In genomic region chr5:140882591-140882899, GRCh38 we compare ENCODE assay signal across 13 cellular contexts. TPM values are rescaled to one million over a fixed set of nuclear protein-coding genes. Genes with fewer than 3 reads are reported as not detected.
A peak's percentile ranks its signal among the peaks of the same experiment; 100 is the strongest.
DNase-seq lines count a peak whose midpoint lies in the region; TF ChIP-seq lines count a peak whose summit lies in the region.
"Had no signal": no experiment of that assay in that cellular context is flagged by ENCODE, and none has a peak within 500 bp of the region (broad histone marks: within the 10 kb centered on the region; RNA-seq: fewer than 3 reads in every experiment).

No MANE protein-coding gene starts in this region.

- peaks cover 20 to 34% (median 24%) of the 10 kb centered on the region in 5 donors for H3K9me3 Mint-ChIP-seq in CD8-positive, alpha-beta memory T cell

- H4K20me1 ChIP-seq in GM23248 (ENCODE audit: insufficient read depth), result no peaks in the 10 kb centered on the region

- H3K9me3 ChIP-seq in WERI-Rb-1 (ENCODE audit: severe bottlenecking), result no peaks in the 10 kb centered on the region
- no peaks in the 10 kb centered on the region for H3K9me3 ChIP-seq in CD8-positive, alpha-beta memory T cell (ENCODE audit: low read length)
- no peaks in the 10 kb centered on the region for H3K9me3 ChIP-seq in GM23248 (ENCODE audit: low read depth)

- H3K4me1 ChIP-seq in CD8-positive, alpha-beta memory T cell (ENCODE audit: insufficient read depth, low read length), result no peaks in the 10 kb centered on the region
- no peaks in the 10 kb centered on the region for H3K4me1 ChIP-seq in GM23248 (ENCODE audit: insufficient read depth)

- in situ Hi-C loops in GM23248 (cut with MboI), result no loop called here

- H3K36me3 ChIP-seq in WERI-Rb-1, result no peaks in the 10 kb centered on the region; the same call in none of the 2 replicates
- no peaks in the 10 kb centered on the region for H3K36me3 ChIP-seq in CD8-positive, alpha-beta memory T cell (ENCODE audit: insufficient read depth, low read length)
- H3K36me3 ChIP-seq in GM23248 (ENCODE audit: low read depth), result no peaks in the 10 kb centered on the region

- H3K4me1 Mint-ChIP-seq in CD8-positive, alpha-beta memory T cell, result no peaks in the 10 kb centered on the region
- H3K4me1 Mint-ChIP-seq: CD4-positive, CD25-positive, alpha-beta regulatory T cell; T-helper 17 cell had no signal

- H3K27me3 ChIP-seq in WERI-Rb-1 (ENCODE audit: insufficient read depth, low read depth, severe bottlenecking), result no peaks in the 10 kb centered on the region
- H3K27me3 ChIP-seq in CD8-positive, alpha-beta memory T cell (ENCODE audit: insufficient read depth, low read length, poor library complexity, severe bottlenecking), result peaks cover 4% of the 10 kb centered on the region
- no peaks in the 10 kb centered on the region for H3K27me3 ChIP-seq in GM23248 (replicated peaks; ENCODE audit: insufficient read depth)

- H3K27me3 Mint-ChIP-seq in CD8-positive, alpha-beta memory T cell, result peaks cover 28 to 36% of the 10 kb centered on the region in 2 donors

- CTCF ChIA-PET in CD8-positive, alpha-beta memory T cell (lab: Charles Lee), result no interaction called here

- DNase-seq in A172 (ENCODE audit: low spot score) (peak; percentile 31), HT-29 (ENCODE audit: low spot score) (peak; percentile 42), WERI-Rb-1 (peak; percentile 79), left kidney (ENCODE audit: low read depth, low spot score) (peak; percentile 5), GDM1 (lab: John Stamatoyannopoulos, UW) (no peak), GM23248 (no peak)
- no peak for DNase-seq in CD8-positive, alpha-beta memory T cell
- DNase-seq in central memory CD4-positive, alpha-beta T cell, result no peak
- DNase-seq: CD4-positive, CD25-positive, alpha-beta regulatory T cell; T-helper 17 cell; trophoblast cell had no signal

- H3K27ac ChIP-seq in WERI-Rb-1 (peak overlapping the region; percentile 55), GM23248 (no peak overlapping the region)
- H3K27ac ChIP-seq in CD8-positive, alpha-beta memory T cell (ENCODE audit: low read depth, low read length), result no peak overlapping the region

- H3K9me2 ChIP-seq in GM23248 (ENCODE audit: insufficient read depth), result no peaks in the 10 kb centered on the region

- POLR2A ChIA-PET in CD8-positive, alpha-beta memory T cell (lab: Charles Lee), result no interaction called here

- H3K27ac Mint-ChIP-seq in CD8-positive, alpha-beta memory T cell, result no peak overlapping the region
- H3K27ac Mint-ChIP-seq: activated T-helper 1 cell treated with anti-CD3 and anti-CD28 coated beads, Interleukin-12 subunit alpha, Interleukin-12 subunit beta, Interleukin-2, Interleukin-4 antibody, amounts not matched to agents 30 ng/mL and 10 ng/mL and 1 ng/mL, durations not matched to agents 14 hours and 24 hours and 36 hours; CD4-positive, CD25-positive, alpha-beta regulatory T cell; T-helper 17 cell had no signal

- WGBS in GM23248 (ENCODE audit: low coverage in 1 of 2, low lambda C conversion rate in 2 of 2, missing lambda C conversion rate in 2 of 2), 2 experiments, result 19 to 20% methylated on average over 12 of the region's 12 CpGs

- no peak overlapping the region for H2AFZ ChIP-seq in GM23248

- peak overlapping the region; percentile 56 for H3K4me3 ChIP-seq in WERI-Rb-1 (ENCODE audit: low read depth, low read length)
- no peak overlapping the region for H3K4me3 ChIP-seq in CD8-positive, alpha-beta memory T cell (ENCODE audit: low read length)
- H3K4me3 ChIP-seq in GM23248, result no peak overlapping the region

- no peaks in the 10 kb centered on the region for H3K36me3 Mint-ChIP-seq in CD8-positive, alpha-beta memory T cell

- no peak overlapping the region for H3K4me3 Mint-ChIP-seq in CD8-positive, alpha-beta memory T cell
- H3K4me3 Mint-ChIP-seq: activated T-helper 1 cell treated with anti-CD3 and anti-CD28 coated beads, Interleukin-12 subunit alpha, Interleukin-12 subunit beta, Interleukin-2, Interleukin-4 antibody, amounts not matched to agents 30 ng/mL and 10 ng/mL and 1 ng/mL, durations not matched to agents 14 hours and 24 hours and 36 hours; CD4-positive, CD25-positive, alpha-beta regulatory T cell; T-helper 17 cell had no signal

- no peak overlapping the region for H3K9ac ChIP-seq in GM23248

- H3F3A ChIP-seq in GM23248 (ENCODE audit: insufficient read depth), result no peaks in the 10 kb centered on the region

- no peak overlapping the region for H3K4me2 ChIP-seq in GM23248 (ENCODE audit: unreplicated experiment)

- H3K79me2 ChIP-seq in GM23248 (ENCODE audit: insufficient read depth), result no peaks in the 10 kb centered on the region

- peak; percentile 68 for TF ChIP-seq CTCF in WERI-Rb-1 (IDR thresholded peaks at IDR 0.05; ENCODE audit: low read depth, low read length)

RNA-seq across cellular contexts. Expression of gene PCDHA13, which starts 0.6 kb away (rescaled TPM):
- 0.26 TPM in 1 of 2 replicates, not detected in the other for total RNA-seq in A172 (2014; rRNA removed; shearing (Covaris generic))
- not detected in 2 replicates for total RNA-seq in HT-29 (2014; rRNA removed; shearing (Covaris generic))
- total RNA-seq in CD8-positive, alpha-beta memory T cell, result not detected
- not detected for polyA plus RNA-seq in CD8-positive, alpha-beta memory T cell
- total RNA-seq in GM23248 (2014; rRNA removed; shearing (Covaris generic)), result not detected in 2 replicates
- not detected in 2 replicates for polyA plus RNA-seq in GM23248 (2016; fragmentation: Nextera tagmentation; extraction: Ambion mirVana)
- total RNA-seq: activated T-helper 1 cell treated with anti-CD3 and anti-CD28 coated beads, Interleukin-12 subunit alpha, Interleukin-12 subunit beta, Interleukin-2, Interleukin-4 antibody, amounts not matched to agents 30 ng/mL and 10 ng/mL and 1 ng/mL, durations not matched to agents 14 hours and 24 hours and 36 hours; CD4-positive, CD25-positive, alpha-beta regulatory T cell; mononuclear cell; T-helper 17 cell had no signal
- polyA plus RNA-seq: CD4-positive, CD25-positive, alpha-beta regulatory T cell had no signal

RNA-seq across cellular contexts. Expression of gene PCDHA12, which starts 7.4 kb away (rescaled TPM):
- 3.8 and 4.5 TPM in 2 replicates for total RNA-seq in A172 (2014; rRNA removed; shearing (Covaris generic))
- total RNA-seq in HT-29 (2014; rRNA removed; shearing (Covaris generic)), result 0.13 TPM in 1 of 2 replicates, not detected in the other
- not detected for total RNA-seq in CD8-positive, alpha-beta memory T cell
- not detected for polyA plus RNA-seq in CD8-positive, alpha-beta memory T cell
- total RNA-seq in GM23248 (2014; rRNA removed; shearing (Covaris generic)), result not detected in 2 replicates
- not detected in 2 replicates for polyA plus RNA-seq in GM23248 (2016; fragmentation: Nextera tagmentation; extraction: Ambion mirVana)
- total RNA-seq: activated T-helper 1 cell treated with anti-CD3 and anti-CD28 coated beads, Interleukin-12 subunit alpha, Interleukin-12 subunit beta, Interleukin-2, Interleukin-4 antibody, amounts not matched to agents 30 ng/mL and 10 ng/mL and 1 ng/mL, durations not matched to agents 14 hours and 24 hours and 36 hours; CD4-positive, CD25-positive, alpha-beta regulatory T cell; mononuclear cell; T-helper 17 cell had no signal
- polyA plus RNA-seq: CD4-positive, CD25-positive, alpha-beta regulatory T cell had no signal

RNA-seq across cellular contexts. Expression of gene PCDHA11, which starts 13.8 kb away (rescaled TPM):
- 0.10 TPM in 1 of 2 replicates, not detected in the other for total RNA-seq in A172 (2014; rRNA removed; shearing (Covaris generic))
- total RNA-seq in HT-29 (2014; rRNA removed; shearing (Covaris generic)), result not detected in 2 replicates
- not detected for total RNA-seq in CD8-positive, alpha-beta memory T cell
- polyA plus RNA-seq in CD8-positive, alpha-beta memory T cell, result not detected
- not detected in 2 replicates for total RNA-seq in GM23248 (2014; rRNA removed; shearing (Covaris generic))
- not detected in 2 replicates for polyA plus RNA-seq in GM23248 (2016; fragmentation: Nextera tagmentation; extraction: Ambion mirVana)
- total RNA-seq: activated T-helper 1 cell treated with anti-CD3 and anti-CD28 coated beads, Interleukin-12 subunit alpha, Interleukin-12 subunit beta, Interleukin-2, Interleukin-4 antibody, amounts not matched to agents 30 ng/mL and 10 ng/mL and 1 ng/mL, durations not matched to agents 14 hours and 24 hours and 36 hours; CD4-positive, CD25-positive, alpha-beta regulatory T cell; T-helper 17 cell had no signal
- polyA plus RNA-seq: CD4-positive, CD25-positive, alpha-beta regulatory T cell had no signal

RNA-seq across cellular contexts. Expression of gene PCDHA10, which starts 26.8 kb away (rescaled TPM):
- 0.02 and 0.10 TPM in 2 replicates for total RNA-seq in A172 (2014; rRNA removed; shearing (Covaris generic))
- 0.25 TPM in 1 of 2 replicates, not detected in the other for total RNA-seq in HT-29 (2014; rRNA removed; shearing (Covaris generic))
- not detected for total RNA-seq in CD8-positive, alpha-beta memory T cell
- not detected for polyA plus RNA-seq in CD8-positive, alpha-beta memory T cell
- 0.11 and 0.13 TPM in 2 replicates for total RNA-seq in GM23248 (2014; rRNA removed; shearing (Covaris generic))
- 0.13 and 0.26 TPM in 2 replicates for polyA plus RNA-seq in GM23248 (2016; fragmentation: Nextera tagmentation; extraction: Ambion mirVana)
- total RNA-seq: activated T-helper 1 cell treated with anti-CD3 and anti-CD28 coated beads, Interleukin-12 subunit alpha, Interleukin-12 subunit beta, Interleukin-2, Interleukin-4 antibody, amounts not matched to agents 30 ng/mL and 10 ng/mL and 1 ng/mL, durations not matched to agents 14 hours and 24 hours and 36 hours; CD4-positive, CD25-positive, alpha-beta regulatory T cell; mononuclear cell; T-helper 17 cell had no signal
- polyA plus RNA-seq: CD4-positive, CD25-positive, alpha-beta regulatory T cell had no signal

RNA-seq across cellular contexts. Expression of gene PCDHA9, which starts 34.4 kb away (rescaled TPM):
- total RNA-seq in A172 (2014; rRNA removed; shearing (Covaris generic)), result 0.07 TPM in 1 of 2 replicates, not detected in the other
- total RNA-seq in HT-29 (2014; rRNA removed; shearing (Covaris generic)), result not detected in 2 replicates
- not detected for total RNA-seq in CD8-positive, alpha-beta memory T cell
- polyA plus RNA-seq in CD8-positive, alpha-beta memory T cell, result not detected
- total RNA-seq in GM23248 (2014; rRNA removed; shearing (Covaris generic)), result not detected in 2 replicates
- 0.04 TPM in 1 of 2 replicates, not detected in the other for polyA plus RNA-seq in GM23248 (2016; fragmentation: Nextera tagmentation; extraction: Ambion mirVana)
- total RNA-seq: activated T-helper 1 cell treated with anti-CD3 and anti-CD28 coated beads, Interleukin-12 subunit alpha, Interleukin-12 subunit beta, Interleukin-2, Interleukin-4 antibody, amounts not matched to agents 30 ng/mL and 10 ng/mL and 1 ng/mL, durations not matched to agents 14 hours and 24 hours and 36 hours; CD4-positive, CD25-positive, alpha-beta regulatory T cell; mononuclear cell; T-helper 17 cell had no signal
- polyA plus RNA-seq: CD4-positive, CD25-positive, alpha-beta regulatory T cell had no signal

Comparison
In these comparisons a context has a peak if more than half of its experiments do, and no peak if none do; other contexts are left out.
1. DNase-seq: peak in A172 (single experiment), HT-29 (single experiment), WERI-Rb-1 (single experiment) and left kidney (single experiment); none in CD8-positive, alpha-beta memory T cell (0 of 5), central memory CD4-positive, alpha-beta T cell (single experiment), GDM1 (single experiment) and GM23248 (single experiment).